18 cellular contexts compared by ENCODE assay signal in genomic region chr17:37360632-37361031, GRCh38. TPM values are rescaled to one million over a fixed set of nuclear protein-coding genes. Genes with fewer than 3 reads are reported as not detected.
A peak's percentile ranks its signal among the peaks of the same experiment; 100 is the strongest.
DNase-seq lines count a peak whose midpoint lies in the region; ATAC-seq and TF ChIP-seq lines count a peak whose summit lies in the region.
"Had no signal": no experiment of that assay in that cellular context is flagged by ENCODE, and none has a peak within 500 bp of the region (broad histone marks: within the 10 kb centered on the region; RNA-seq: fewer than 3 reads in every experiment).

No MANE protein-coding gene starts in this region.

- TF ChIP-seq CTCF in NB4 (IDR thresholded peaks at IDR 0.05; ENCODE audit: low read depth, low read length), result no peak
- TF ChIP-seq CTCF in esophagus squamous epithelium (IDR thresholded peaks at IDR 0.05), result no peak
- no peak for TF ChIP-seq CTCF in psoas muscle (IDR thresholded peaks at IDR 0.05)

- H3K4me1 ChIP-seq in esophagus squamous epithelium (peaks cover 26 to 57% (median 30%) of the 10 kb centered on the region in 3 donors), psoas muscle (peaks cover 18% of the 10 kb centered on the region)

- H3K36me3 ChIP-seq in esophagus squamous epithelium, result peaks cover 0 to under 1% (median 0%) of the 10 kb centered on the region in 3 donors
- no peaks in the 10 kb centered on the region for H3K36me3 ChIP-seq in psoas muscle (ENCODE audit: insufficient read depth in 1 of 2, low read depth in 1 of 2)
- H3K36me3 ChIP-seq: HAP-1 had no signal

- H3K9me3 ChIP-seq in esophagus squamous epithelium (no peaks in the 10 kb centered on the region), psoas muscle (no peaks in the 10 kb centered on the region)
- H3K9me3 ChIP-seq: HAP-1 had no signal

- H3K27me3 ChIP-seq in esophagus squamous epithelium, result no peaks in the 10 kb centered on the region
- H3K27me3 ChIP-seq in psoas muscle (ENCODE audit: insufficient read depth in 3 of 3, low read length in 2 of 3), result no peaks in the 10 kb centered on the region

- H3K27ac ChIP-seq in esophagus squamous epithelium (peak overlapping the region; percentile 93 to 96 (median 95)), psoas muscle (peak overlapping the region; percentile 90)

- ATAC-seq in psoas muscle (no peak), HG02642 (IDR thresholded peaks at IDR 0.05; ENCODE audit: poor library complexity, unreplicated experiment) (no peak), HG03135 (IDR thresholded peaks at IDR 0.05; ENCODE audit: unreplicated experiment) (no peak), GM19324 (IDR thresholded peaks at IDR 0.05; ENCODE audit: low FRiP score, unreplicated experiment) (no peak)
- ATAC-seq: activated T-helper 17 cell treated with anti-CD3 and anti-CD28 coated beads, Interleukin-2, amount 50 U/mL, for 72 hours; left lobe of liver; right cardiac atrium had no signal

- H3K4me3 ChIP-seq in NB4 (ENCODE audit: low read depth, low read length) (no peak overlapping the region), esophagus squamous epithelium (no peak overlapping the region), psoas muscle (no peak overlapping the region)
- H3K4me3 ChIP-seq: HAP-1 had no signal

- DNase-seq in EL (peak; percentile 8), NB4 (ENCODE audit: low read depth) (peak; percentile 47), esophagus squamous epithelium (lab: John Stamatoyannopoulos, UW) (no peak), psoas muscle (no peak), iPS-NIHi11 (ENCODE audit: low spot score) (no peak)
- DNase-seq: CD8-positive, alpha-beta memory T cell; effector memory CD4-positive, alpha-beta T cell; head of caudate nucleus; right cardiac atrium; stimulated activated naive CD4-positive, alpha-beta T cell had no signal

- intact Hi-C loops in esophagus squamous epithelium (cut with DNase I), result no loop called here
- intact Hi-C loops in psoas muscle (cut with DNase I), result no loop called here

- WGBS in esophagus squamous epithelium, 2 donors, result 41 to 59% methylated on average over 3 of the region's 3 CpGs
- 84 to 93% (median 91%) methylated on average over 3 of the region's 3 CpGs for WGBS in psoas muscle, 3 donors

- TF ChIP-seq POLR2A in NB4 (IDR thresholded peaks at IDR 0.05; ENCODE audit: extremely low read depth, insufficient read length) (no peak), esophagus squamous epithelium (IDR thresholded peaks at IDR 0.05) (no peak)

RNA-seq across cellular contexts. Expression of gene C17orf78, which starts 15.2 kb away (rescaled TPM):
- total RNA-seq in esophagus squamous epithelium, result not detected
- total RNA-seq in psoas muscle, result not detected
- under 1 TPM in 1 of 3 donors, not detected in 2; 0.06 TPM for polyA plus RNA-seq in psoas muscle
- total RNA-seq: activated T-helper 17 cell treated with anti-CD3 and anti-CD28 coated beads, Interleukin-2, amount 50 U/mL, for 72 hours; CD8-positive, alpha-beta memory T cell; left lobe of liver; NCI-H460; right cardiac atrium had no signal
- polyA plus RNA-seq: CD8-positive, alpha-beta memory T cell; neural cell; right cardiac atrium had no signal

RNA-seq across cellular contexts. Expression of gene ACACA, which starts 46.0 kb away (rescaled TPM):
- total RNA-seq in esophagus squamous epithelium (10 to 100 TPM; 34.5 to 81.0 (median 55.8) TPM), psoas muscle (10 to 100 TPM; 21.5 to 42.6 (median 35.7) TPM)
- 10 to 100 TPM in 2 of 3 donors, 1 to 10 TPM in 1; 7.2 to 13.4 (median 12.1) TPM for polyA plus RNA-seq in psoas muscle

RNA-seq across cellular contexts. Expression of gene TADA2A, which starts 46.1 kb away (rescaled TPM):
- total RNA-seq in esophagus squamous epithelium (1 to 10 TPM; 6.7 to 8.9 (median 7.6) TPM), psoas muscle (10 to 100 TPM in 3 of 4 donors, 1 to 10 TPM in 1; 9.4 to 23.7 (median 17.4) TPM)
- 10 to 100 TPM in 2 of 3 donors, 1 to 10 TPM in 1; 8.5 to 11.3 (median 10.6) TPM for polyA plus RNA-seq in psoas muscle

Comparison
In these comparisons a context has a peak if more than half of its experiments do, and no peak if none do; other contexts are left out.
1. DNase-seq: peak in EL (single experiment) and NB4 (single experiment); none in esophagus squamous epithelium (single experiment), psoas muscle (0 of 2) and iPS-NIHi11 (single experiment).